Comparison of ENCODE assay signal across 19 cellular contexts in genomic region chr18:79026491-79026890, GRCh38. TPM values are rescaled to one million over a fixed set of nuclear protein-coding genes. Genes with fewer than 3 reads are reported as not detected.
"Had no signal": no experiment of that assay in that cellular context is flagged by ENCODE, and none has a peak within 500 bp of the region (broad histone marks: within the 10 kb centered on the region; RNA-seq: fewer than 3 reads in every experiment).

No MANE protein-coding gene starts in this region.

- H3K9me3 ChIP-seq: vagina had no signal

- H3K4me1 ChIP-seq: body of pancreas, psoas muscle, spleen, tibial artery, vagina had no signal

- H2AFZ ChIP-seq: hepatocyte had no signal

- H3K27ac Mint-ChIP-seq: activated CD4-positive, alpha-beta T cell treated with anti-CD3 and anti-CD28 coated beads for 36 hours; activated CD8-positive, alpha-beta T cell treated with anti-CD3 and anti-CD28 coated beads, Interleukin-2, amount 10 ng/mL, durations not matched to agents 7 days and 5 days; activated naive CD4-positive, alpha-beta T cell treated with anti-CD3 and anti-CD28 coated beads, Interleukin-2, amount 50 U/mL, for 24 hours; activated T-helper 17 cell treated with anti-CD3 and anti-CD28 coated beads, Interleukin-2, amount 50 U/mL, for 72 hours; natural killer cell treated with Interleukin-12 subunit alpha and Interleukin-12 subunit beta and Interleukin-15 and Interleukin-18, amount 100 ng/mL, for 72 hours; stimulated activated memory B cell treated with anti-CD40 and anti-IgM and Interleukin-4, amounts not matched to agents 10 μg/mL and 1 μg/mL and 100 μg/mL, for 72 hours; T-helper 2 cell treated with Interferon-gamma antibody and Interleukin-4, amounts not matched to agents 5 μg/mL and 100 μg/mL, for 36 hours had no signal

- ATAC-seq: activated CD4-positive, alpha-beta T cell treated with anti-CD3 and anti-CD28 coated beads for 36 hours; activated CD8-positive, alpha-beta T cell treated with anti-CD3 and anti-CD28 coated beads, Interleukin-2, amount 10 ng/mL, durations not matched to agents 7 days and 5 days; activated T-helper 17 cell treated with anti-CD3 and anti-CD28 coated beads, Interleukin-2, amount 50 U/mL, for 72 hours; body of pancreas; natural killer cell treated with Interleukin-12 subunit alpha and Interleukin-12 subunit beta and Interleukin-15 and Interleukin-18, amount 100 ng/mL, for 72 hours; psoas muscle; sciatic nerve; stimulated activated memory B cell treated with anti-CD40 and anti-IgM and Interleukin-4, amounts not matched to agents 10 μg/mL and 1 μg/mL and 100 μg/mL, for 72 hours had no signal

- H3K36me3 Mint-ChIP-seq: activated naive CD4-positive, alpha-beta T cell treated with anti-CD3 and anti-CD28 coated beads, Interleukin-2, amount 50 U/mL, for 24 hours had no signal

- H3K79me2 ChIP-seq: hepatocyte had no signal

- DNase-seq: activated CD4-positive, alpha-beta T cell treated with anti-CD3 and anti-CD28 coated beads for 36 hours; activated CD8-positive, alpha-beta T cell treated with anti-CD3 and anti-CD28 coated beads, Interleukin-2, amount 10 ng/mL, durations not matched to agents 7 days and 5 days; body of pancreas; effector memory CD4-positive, alpha-beta T cell; mammary epithelial cell; psoas muscle; spleen; stimulated activated CD4-positive, alpha-beta T cell treated with anti-CD3 and anti-CD28 coated beads, Interleukin-1b, Interleukin-23, amount 100 ng/mL, for 48 hours; tibial artery had no signal

- H3K4me3 ChIP-seq: body of pancreas, hepatocyte, psoas muscle, spleen, tibial artery, vagina had no signal

- H3K4me2 ChIP-seq: hepatocyte had no signal

- H3K27ac ChIP-seq: body of pancreas, hepatocyte, psoas muscle, spleen, tibial artery, vagina had no signal

- H3K36me3 ChIP-seq: spleen, tibial artery, vagina had no signal

- H3K4me1 Mint-ChIP-seq: activated CD4-positive, alpha-beta T cell treated with anti-CD3 and anti-CD28 coated beads for 36 hours; activated naive CD4-positive, alpha-beta T cell treated with anti-CD3 and anti-CD28 coated beads, Interleukin-2, amount 50 U/mL, for 24 hours; activated T-helper 17 cell treated with anti-CD3 and anti-CD28 coated beads, Interleukin-2, amount 50 U/mL, for 72 hours; central memory CD8-positive, alpha-beta T cell; stimulated activated memory B cell treated with anti-CD40 and anti-IgM and Interleukin-4, amounts not matched to agents 10 μg/mL and 1 μg/mL and 100 μg/mL, for 72 hours had no signal

- H3K27me3 ChIP-seq: body of pancreas, hepatocyte, vagina had no signal

- H3K4me3 Mint-ChIP-seq: activated CD4-positive, alpha-beta T cell treated with anti-CD3 and anti-CD28 coated beads for 36 hours; activated CD8-positive, alpha-beta T cell treated with anti-CD3 and anti-CD28 coated beads, Interleukin-2, amount 10 ng/mL, durations not matched to agents 7 days and 5 days; activated naive CD4-positive, alpha-beta T cell treated with anti-CD3 and anti-CD28 coated beads, Interleukin-2, amount 50 U/mL, for 24 hours; activated T-helper 17 cell treated with anti-CD3 and anti-CD28 coated beads, Interleukin-2, amount 50 U/mL, for 72 hours; central memory CD8-positive, alpha-beta T cell; natural killer cell treated with Interleukin-12 subunit alpha and Interleukin-12 subunit beta and Interleukin-15 and Interleukin-18, amount 100 ng/mL, for 72 hours; stimulated activated memory B cell treated with anti-CD40 and anti-IgM and Interleukin-4, amounts not matched to agents 10 μg/mL and 1 μg/mL and 100 μg/mL, for 72 hours; T-helper 2 cell treated with Interferon-gamma antibody and Interleukin-4, amounts not matched to agents 5 μg/mL and 100 μg/mL, for 36 hours had no signal

RNA-seq across cellular contexts. Expression of gene SALL3, which starts 46.9 kb away (rescaled TPM):
- total RNA-seq: activated CD4-positive, alpha-beta T cell treated with anti-CD3 and anti-CD28 coated beads for 36 hours; activated CD8-positive, alpha-beta T cell treated with anti-CD3 and anti-CD28 coated beads, Interleukin-2, amount 10 ng/mL, durations not matched to agents 7 days and 5 days; activated T-helper 17 cell treated with anti-CD3 and anti-CD28 coated beads, Interleukin-2, amount 50 U/mL, for 72 hours; body of pancreas; mammary epithelial cell; natural killer cell treated with Interleukin-12 subunit alpha and Interleukin-12 subunit beta and Interleukin-15 and Interleukin-18, amount 100 ng/mL, for 72 hours; osteoblast; spleen had no signal
- polyA plus RNA-seq: mammary epithelial cell, spleen had no signal
